Comparison of ENCODE assay signal across 12 cellular contexts in genomic region chr17:60173304-60173807, GRCh38.
DNase-seq lines count a peak whose midpoint lies in the region; ATAC-seq and TF ChIP-seq lines count a peak whose summit lies in the region.
"Had no signal": no experiment of that assay in that cellular context is flagged by ENCODE, and none has a peak within 500 bp of the region (broad histone marks: within the 10 kb centered on the region; RNA-seq: fewer than 3 reads in every experiment).

No MANE protein-coding gene starts in this region.

- no peak for ATAC-seq in HG02610 (IDR thresholded peaks at IDR 0.05; ENCODE audit: unreplicated experiment)
- ATAC-seq: left ventricle myocardium superior had no signal

- CTCF ChIA-PET in HEK293T (lab: Yijun Ruan, JAX): interaction anchor here (0.8 kb wide), 1 partner anchor 32 kb away, joined by 4 read pairs; no protein-coding TSS in a partner anchor

- peak; percentile 24 for DNase-seq in NOMO-1 treated with DMSO at 0.1 percent for 48 hours (lab: John Stamatoyannopoulos, UW; ENCODE audit: unreplicated experiment)
- DNase-seq in NOMO-1 treated with dmso at 0.1 percent for 144 hours (lab: John Stamatoyannopoulos, UW; ENCODE audit: unreplicated experiment): no peak
- DNase-seq in NCI-H2196 treated with DMSO at 0.1 percent for 48 hours (lab: John Stamatoyannopoulos, UW; ENCODE audit: unreplicated experiment): peak; percentile 38
- DNase-seq in cerebellar cortex (ENCODE audit: low spot score): peak; percentile 5
- peak; percentile 25 for DNase-seq in retina
- no peak for DNase-seq in HEK293T (ENCODE audit: extremely low spot score)
- DNase-seq in hippocampal formation (lab: John Stamatoyannopoulos, UW): no peak
- DNase-seq: central memory CD4-positive, alpha-beta T cell; GF-D8; left ventricle myocardium superior; NCI-H1694 treated with DMSO at 0.1 percent for 48 hours had no signal

- POLR2A ChIA-PET in HEK293T (lab: Yijun Ruan, JAX): no interaction called here

TF ChIP-seq in HEK293T, 16 proteins besides CTCF, POLR2A, EP300 and RAD21:
- TF ChIP-seq HDGF (IDR thresholded peaks at IDR 0.05; ENCODE audit: borderline replicate concordance) (no peak), FOXM1 (IDR thresholded peaks at IDR 0.05; ENCODE audit: borderline replicate concordance) (no peak), SUZ12 (IDR thresholded peaks at IDR 0.05) (no peak), ZNF384 (IDR thresholded peaks at IDR 0.05) (no peak), BHLHE40 (IDR thresholded peaks at IDR 0.05; ENCODE audit: borderline replicate concordance) (no peak), L3MBTL2 (conservative IDR thresholded peaks at IDR 0.05) (no peak), FOXA1 (IDR thresholded peaks at IDR 0.05) (no peak), FOXK2 (IDR thresholded peaks at IDR 0.05) (no peak), LEF1 (IDR thresholded peaks at IDR 0.05; ENCODE audit: borderline replicate concordance) (no peak), SP1 (IDR thresholded peaks at IDR 0.05) (no peak), ELF4 (IDR thresholded peaks at IDR 0.05) (no peak), ARNT (IDR thresholded peaks at IDR 0.05) (no peak), TARDBP (IDR thresholded peaks at IDR 0.05) (no peak), PKNOX1 (IDR thresholded peaks at IDR 0.05) (no peak), CTBP1 (IDR thresholded peaks at IDR 0.05; ENCODE audit: borderline replicate concordance) (no peak), NFRKB (IDR thresholded peaks at IDR 0.05) (no peak)

Comparison
In these comparisons a context has a peak if more than half of its experiments do, and no peak if none do; other contexts are left out.
1. DNase-seq: peak in NOMO-1 treated with DMSO at 0.1 percent for 48 hours (single experiment), NCI-H2196 treated with DMSO at 0.1 percent for 48 hours (single experiment), cerebellar cortex (single experiment) and retina (single experiment); none in NOMO-1 treated with dmso at 0.1 percent for 144 hours (single experiment), HEK293T (single experiment) and hippocampal formation (0 of 2).